ENCODE assay signal across 19 cellular contexts in genomic region chr10:95397747-95398146, GRCh38.
DNase-seq lines count a peak whose midpoint lies in the region; ATAC-seq lines count a peak whose summit lies in the region.
"Had no signal": no experiment of that assay in that cellular context is flagged by ENCODE, and none has a peak within 500 bp of the region (broad histone marks: within the 10 kb centered on the region; RNA-seq: fewer than 3 reads in every experiment).

No MANE protein-coding gene starts in this region.

- no peaks in the 10 kb centered on the region for H3K9me3 Mint-ChIP-seq in activated CD8-positive, alpha-beta T cell treated with anti-CD3 and anti-CD28 coated beads, Interleukin-2, amount 10 ng/mL, durations not matched to agents 7 days and 5 days (ENCODE audit: insufficient read depth)
- H3K9me3 Mint-ChIP-seq: activated CD8-positive, alpha-beta T cell treated with anti-CD3 and anti-CD28 coated beads for 36 hours; activated T-helper 1 cell treated with anti-CD3 and anti-CD28 coated beads, Interleukin-12 subunit alpha, Interleukin-12 subunit beta, Interleukin-2, Interleukin-4 antibody, amounts not matched to agents 30 ng/mL and 10 ng/mL and 1 ng/mL, durations not matched to agents 14 hours and 24 hours and 36 hours; brain; stimulated activated naive CD8-positive, alpha-beta T cell treated with anti-CD3 and anti-CD28 coated beads, Interleukin-15, amount 100 ng/mL, for 72 hours; T-cell had no signal

- H3K36me3 Mint-ChIP-seq in activated CD8-positive, alpha-beta T cell treated with anti-CD3 and anti-CD28 coated beads, Interleukin-2, amount 10 ng/mL, durations not matched to agents 7 days and 5 days (ENCODE audit: low read depth) = no peaks in the 10 kb centered on the region
- H3K36me3 Mint-ChIP-seq: activated naive CD8-positive, alpha-beta T cell had no signal

- DNase-seq in NOMO-1 treated with dmso at 0.1 percent for 144 hours (lab: John Stamatoyannopoulos, UW; ENCODE audit: unreplicated experiment) (peak; percentile 24), caudate nucleus (lab: John Stamatoyannopoulos, UW) (no peak), occipital lobe (lab: John Stamatoyannopoulos, UW) (no peak)
- DNase-seq in stimulated activated naive CD4-positive, alpha-beta T cell treated with Interleukin-2 at 50 U/mL for 16 hours (lab: John Stamatoyannopoulos, UW) = no peak
- no peak for DNase-seq in activated CD8-positive, alpha-beta T cell treated with anti-CD3 and anti-CD28 coated beads, Interleukin-2, amount 10 ng/mL, durations not matched to agents 7 days and 5 days
- DNase-seq: activated CD8-positive, alpha-beta T cell treated with anti-CD3 and anti-CD28 coated beads for 36 hours; dermis blood vessel endothelial cell; erythroblast; NCI-H187; NCI-H226; stimulated activated naive CD8-positive, alpha-beta T cell treated with anti-CD3 and anti-CD28 coated beads, Interleukin-15, amount 100 ng/mL, for 72 hours; T-cell had no signal

- POLR2A ChIA-PET in activated CD8-positive, alpha-beta T cell treated with anti-CD3 and anti-CD28 coated beads, Interleukin-2, amount 10 ng/mL, durations not matched to agents 7 days and 5 days (lab: Charles Lee) = no interaction called here

- H3K27me3 Mint-ChIP-seq in activated CD8-positive, alpha-beta T cell treated with anti-CD3 and anti-CD28 coated beads, Interleukin-2, amount 10 ng/mL, durations not matched to agents 7 days and 5 days (ENCODE audit: low read depth) = peaks cover 2% of the 10 kb centered on the region
- H3K27me3 Mint-ChIP-seq: activated CD8-positive, alpha-beta T cell treated with anti-CD3 and anti-CD28 coated beads for 36 hours; activated naive CD8-positive, alpha-beta T cell; brain had no signal

- ATAC-seq in HG03432 (IDR thresholded peaks at IDR 0.05; ENCODE audit: unreplicated experiment) = peak; percentile 30
- no peak for ATAC-seq in activated CD8-positive, alpha-beta T cell treated with anti-CD3 and anti-CD28 coated beads, Interleukin-2, amount 10 ng/mL, durations not matched to agents 7 days and 5 days
- ATAC-seq: activated CD8-positive, alpha-beta T cell treated with anti-CD3 and anti-CD28 coated beads for 36 hours; left lobe of liver; stimulated activated naive CD8-positive, alpha-beta T cell treated with anti-CD3 and anti-CD28 coated beads, Interleukin-15, amount 100 ng/mL, for 72 hours; T-cell had no signal

- CTCF ChIA-PET in activated CD8-positive, alpha-beta T cell treated with anti-CD3 and anti-CD28 coated beads, Interleukin-2, amount 10 ng/mL, durations not matched to agents 7 days and 5 days (lab: Charles Lee) = interaction anchor here (0.8 to 1.1 kb wide), 2 partner anchors 23 to 264 kb away, joined by 3 to 6 read pairs; no protein-coding TSS in a partner anchor

- H3K27ac ChIP-seq in caudate nucleus (ENCODE audit: low read depth, low read length) (peak overlapping the region; percentile 63), temporal lobe (ENCODE audit: low read depth, low read length) (peak overlapping the region; percentile 28)
- H3K27ac ChIP-seq: RWPE1 had no signal

- H3K4me3 Mint-ChIP-seq in activated CD8-positive, alpha-beta T cell treated with anti-CD3 and anti-CD28 coated beads, Interleukin-2, amount 10 ng/mL, durations not matched to agents 7 days and 5 days = no peak overlapping the region
- H3K4me3 Mint-ChIP-seq: activated CD8-positive, alpha-beta T cell treated with anti-CD3 and anti-CD28 coated beads for 36 hours; activated naive CD8-positive, alpha-beta T cell; activated T-helper 1 cell treated with anti-CD3 and anti-CD28 coated beads, Interleukin-12 subunit alpha, Interleukin-12 subunit beta, Interleukin-2, Interleukin-4 antibody, amounts not matched to agents 30 ng/mL and 10 ng/mL and 1 ng/mL, durations not matched to agents 14 hours and 24 hours and 36 hours; brain; stimulated activated naive CD8-positive, alpha-beta T cell treated with anti-CD3 and anti-CD28 coated beads, Interleukin-15, amount 100 ng/mL, for 72 hours; T-cell had no signal

- no peak overlapping the region for H3K27ac Mint-ChIP-seq in activated CD8-positive, alpha-beta T cell treated with anti-CD3 and anti-CD28 coated beads, Interleukin-2, amount 10 ng/mL, durations not matched to agents 7 days and 5 days
- H3K27ac Mint-ChIP-seq: activated CD8-positive, alpha-beta T cell treated with anti-CD3 and anti-CD28 coated beads for 36 hours; activated naive CD8-positive, alpha-beta T cell; activated T-helper 1 cell treated with anti-CD3 and anti-CD28 coated beads, Interleukin-12 subunit alpha, Interleukin-12 subunit beta, Interleukin-2, Interleukin-4 antibody, amounts not matched to agents 30 ng/mL and 10 ng/mL and 1 ng/mL, durations not matched to agents 14 hours and 24 hours and 36 hours; stimulated activated naive CD8-positive, alpha-beta T cell treated with anti-CD3 and anti-CD28 coated beads, Interleukin-15, amount 100 ng/mL, for 72 hours; T-cell had no signal

- H3K4me1 Mint-ChIP-seq in activated CD8-positive, alpha-beta T cell treated with anti-CD3 and anti-CD28 coated beads, Interleukin-2, amount 10 ng/mL, durations not matched to agents 7 days and 5 days (ENCODE audit: low read depth) = peaks cover 8% of the 10 kb centered on the region
- H3K4me1 Mint-ChIP-seq: brain, T-cell had no signal
